Comparison of ENCODE assay signal across 9 cellular contexts in genomic region chr22:47963660-47964059, GRCh38.
"Had no signal": no experiment of that assay in that cellular context is flagged by ENCODE, and none has a peak within 500 bp of the region (broad histone marks: within the 10 kb centered on the region; RNA-seq: fewer than 3 reads in every experiment).

No MANE protein-coding gene starts in this region.

- H3K36me3 ChIP-seq: HAP-1 had no signal

- H3K27ac Mint-ChIP-seq: GM23338, H9, HFFc6 had no signal

- H3K4me3 Mint-ChIP-seq: GM23338, H9, HFFc6 had no signal

- DNase-seq: GM23248, GOT3, H7, H9, HCEC 1CT, HFFc6 had no signal

- ATAC-seq: GM23338, HCT116 had no signal

- H3K4me3 ChIP-seq: GM23248, GM23338, HAP-1 had no signal

- H3K9me3 ChIP-seq: HAP-1 had no signal

- H3K27ac ChIP-seq: GM23248 had no signal

- H3K4me1 ChIP-seq: HAP-1 had no signal

- H3K4me1 Mint-ChIP-seq: GM23338, H9 had no signal
